ENCODE assay signal across 8 cellular contexts in genomic region chr14:85531594-85532391, GRCh38. TPM values are rescaled to one million over a fixed set of nuclear protein-coding genes. Genes with fewer than 3 reads are reported as not detected.
DNase-seq lines count a peak whose midpoint lies in the region; ATAC-seq and TF ChIP-seq lines count a peak whose summit lies in the region.

No MANE protein-coding gene starts in this region.

- in situ Hi-C loops in Caki2 (cut with HindIII; ENCODE audit: low pct_unique_long_range_greater_than_20kb, low sequenced_read_pairs) = no loop called here

- DNase-seq in Caki2 (ENCODE audit: low read depth) (peak; percentile 54), NCI-H2227 (lab: John Stamatoyannopoulos, UW; ENCODE audit: unreplicated experiment) (peak; percentile 68), colonic mucosa (peak; percentile 44), kidney glomerular epithelial cell (lab: John Stamatoyannopoulos, UW) (peak; percentile 41), NCI-H1092 treated with DMSO at 0.1 percent for 48 hours (lab: John Stamatoyannopoulos, UW) (no peak)
- DNase-seq in stimulated activated CD8-positive, alpha-beta memory T cell treated with anti-CD3 and anti-CD28 coated beads, Interleukin-4, amount 100 ng/mL, for 48 hours = peak; percentile 24

- peak overlapping the region; percentile 24 to 34 for H3K9ac ChIP-seq in colonic mucosa (ENCODE audit: low read depth in 2 of 2, low read length in 2 of 2)

- no peaks in the 10 kb centered on the region for H3K27me3 ChIP-seq in colonic mucosa

- intact Hi-C loops in colonic mucosa (cut with DNase I) = no loop called here

- no peaks in the 10 kb centered on the region for H3K9me3 ChIP-seq in colonic mucosa

- no peak for TF ChIP-seq CTCF in colonic mucosa (IDR thresholded peaks at IDR 0.05)

- H3K4me3 ChIP-seq in colonic mucosa = peak overlapping the region; percentile 5

- H3K4me1 ChIP-seq in colonic mucosa = no peaks in the 10 kb centered on the region

- no peaks in the 10 kb centered on the region for H3K36me3 ChIP-seq in colonic mucosa

- no peak overlapping the region for H3K27ac ChIP-seq in colonic mucosa

- ATAC-seq in HG03342 (IDR thresholded peaks at IDR 0.05; ENCODE audit: unreplicated experiment) (no peak), HG02588 (IDR thresholded peaks at IDR 0.05; ENCODE audit: unreplicated experiment) (no peak)

RNA-seq across cellular contexts. Expression of gene FLRT2, which starts 1.8 kb away (rescaled TPM):
- under 0.01 and 0.07 TPM in 2 replicates for total RNA-seq in Caki2 (2014; rRNA removed; shearing (Covaris generic); ENCODE audit: low replicate concordance)
- total RNA-seq in colonic mucosa = 1 to 10 TPM; 2.1 to 3.0 TPM
